27 cellular contexts compared by ENCODE assay signal in the genomic region with DNA sequence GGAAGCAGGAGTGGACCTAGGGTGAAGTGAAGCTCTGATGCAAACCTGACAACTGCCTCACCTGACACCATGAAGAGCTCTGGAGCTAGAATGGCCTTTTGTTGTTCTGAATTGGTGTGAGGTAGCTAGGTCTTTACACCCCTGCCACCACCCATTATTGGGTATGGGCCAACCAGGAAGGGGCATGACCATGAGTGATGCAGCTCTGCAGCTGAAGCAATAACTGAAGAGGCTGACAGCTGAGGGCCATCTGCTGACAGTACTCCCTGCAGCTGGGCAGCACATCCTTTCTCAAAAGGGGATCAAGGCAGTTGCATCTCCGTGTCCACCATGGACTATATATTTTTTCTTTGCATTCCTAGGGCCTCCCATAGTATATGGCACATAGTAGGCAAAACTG.
DNase-seq lines count a peak whose midpoint lies in the region; ATAC-seq and TF ChIP-seq lines count a peak whose summit lies in the region.
"Had no signal": no experiment of that assay in that cellular context is flagged by ENCODE, and none has a peak within 500 bp of the region (broad histone marks: within the 10 kb centered on the region; RNA-seq: fewer than 3 reads in every experiment).

No MANE protein-coding gene starts in this region.

- no peaks in the 10 kb centered on the region for H3K9me3 ChIP-seq in prostate gland
- H3K9me3 ChIP-seq: adrenal gland, heart right ventricle, upper lobe of right lung had no signal

- no peak for TF ChIP-seq POLR2A in prostate gland (IDR thresholded peaks at IDR 0.05)

- H3K36me3 Mint-ChIP-seq in WTC11: no peaks in the 10 kb centered on the region
- H3K36me3 Mint-ChIP-seq: CD8-positive, alpha-beta T cell; naive thymus-derived CD4-positive, alpha-beta T cell had no signal

- no peak overlapping the region for H3K4me3 ChIP-seq in prostate gland
- H3K4me3 ChIP-seq: adrenal gland, heart right ventricle, upper lobe of right lung had no signal

- TF ChIP-seq CTCF in WTC11 (IDR thresholded peaks at IDR 0.05) (no peak), prostate gland (IDR thresholded peaks at IDR 0.05) (no peak)

- CTCF ChIA-PET in WTC11 (lab: Charles Lee): no interaction called here

- H3K27ac Mint-ChIP-seq in WTC11: no peak overlapping the region
- H3K27ac Mint-ChIP-seq: activated CD8-positive, alpha-beta T cell treated with anti-CD3 and anti-CD28 coated beads for 36 hours; CD8-positive, alpha-beta T cell; naive thymus-derived CD4-positive, alpha-beta T cell had no signal

- H3K27me3 Mint-ChIP-seq in WTC11 (ENCODE audit: low read depth): no peaks in the 10 kb centered on the region
- H3K27me3 Mint-ChIP-seq: activated CD8-positive, alpha-beta T cell treated with anti-CD3 and anti-CD28 coated beads for 36 hours; naive thymus-derived CD4-positive, alpha-beta T cell had no signal

- H3K27ac ChIP-seq in prostate gland: no peak overlapping the region
- H3K27ac ChIP-seq: adrenal gland, brain microvascular endothelial cell, heart right ventricle, KMS-11, upper lobe of right lung had no signal

- no peaks in the 10 kb centered on the region for H3K4me1 Mint-ChIP-seq in WTC11
- H3K4me1 Mint-ChIP-seq: naive thymus-derived CD4-positive, alpha-beta T cell had no signal

- intact Hi-C loops in prostate gland (cut with DNase I): no loop called here

- POLR2A ChIA-PET in WTC11 (lab: Charles Lee): no interaction called here

- no peaks in the 10 kb centered on the region for H3K27me3 ChIP-seq in prostate gland (replicated peaks; ENCODE audit: insufficient read depth)
- H3K27me3 ChIP-seq: adrenal gland, brain microvascular endothelial cell, heart right ventricle, upper lobe of right lung had no signal

- H3K36me3 ChIP-seq in prostate gland: no peaks in the 10 kb centered on the region
- H3K36me3 ChIP-seq: adrenal gland, brain microvascular endothelial cell, heart right ventricle, upper lobe of right lung had no signal

- no peaks in the 10 kb centered on the region for H3K9me3 Mint-ChIP-seq in WTC11
- H3K9me3 Mint-ChIP-seq: activated CD8-positive, alpha-beta T cell treated with anti-CD3 and anti-CD28 coated beads for 36 hours; CD8-positive, alpha-beta T cell had no signal

- no peak overlapping the region for H3K4me3 Mint-ChIP-seq in WTC11
- H3K4me3 Mint-ChIP-seq: activated CD8-positive, alpha-beta T cell treated with anti-CD3 and anti-CD28 coated beads for 36 hours; CD8-positive, alpha-beta T cell; naive thymus-derived CD4-positive, alpha-beta T cell had no signal

- no peaks in the 10 kb centered on the region for H3K4me1 ChIP-seq in prostate gland (replicated peaks)
- H3K4me1 ChIP-seq: adrenal gland, upper lobe of right lung had no signal

- ATAC-seq in WTC11: no peak
- ATAC-seq in GM18498 (IDR thresholded peaks at IDR 0.05; ENCODE audit: unreplicated experiment): no peak
- ATAC-seq: activated CD8-positive, alpha-beta T cell treated with anti-CD3 and anti-CD28 coated beads for 36 hours; CD8-positive, alpha-beta T cell; heart right ventricle; naive thymus-derived CD4-positive, alpha-beta T cell; upper lobe of right lung had no signal

- 78% methylated on average over 1 of the region's 1 CpG for WGBS in prostate gland

- peak; percentile 16 for DNase-seq in NCI-H1436 (lab: John Stamatoyannopoulos, UW)
- DNase-seq in NCI-H1436 treated with DMSO at 0.1 percent for 48 hours (lab: John Stamatoyannopoulos, UW): no peak
- DNase-seq in NCI-H2029 treated with DMSO at 0.1 percent for 48 hours (lab: John Stamatoyannopoulos, UW): peak; percentile 87
- DNase-seq in SHP77 (lab: John Stamatoyannopoulos, UW): peak; percentile 86 to 87
- DNase-seq in myocyte (ENCODE audit: low read depth): peak; percentile 73
- DNase-seq in WTC11 (ENCODE audit: low spot score): no peak
- no peak for DNase-seq in prostate gland (ENCODE audit: low spot score)
- DNase-seq: 8988T; activated CD4-positive, CD25-positive, alpha-beta regulatory T cell; activated CD8-positive, alpha-beta T cell treated with anti-CD3 and anti-CD28 coated beads for 36 hours; activated T-cell treated with anti-CD3 and anti-CD28 coated beads, Interleukin-2, amount 50 U/mL, for 1 hour; brain microvascular endothelial cell; CD8-positive, alpha-beta T cell; DND-41; effector CD8-positive, alpha-beta T cell; GOT3; heart right ventricle; mesendoderm; naive thymus-derived CD4-positive, alpha-beta T cell; NCI-H524 treated with DMSO at 0.1 percent for 48 hours; nucleus accumbens; small intestine; stimulated activated CD4-positive, alpha-beta T cell treated with anti-CD3 and anti-CD28 coated beads, Interleukin-1b, Interleukin-23, amount 100 ng/mL, for 48 hours; upper lobe of right lung had no signal

TF ChIP-seq in WTC11, 78 proteins besides CTCF, POLR2A, EP300 and RAD21:
- TF ChIP-seq FOXK1 (CRISPR knock-in tag; IDR thresholded peaks at IDR 0.05): no peak
- TF ChIP-seq, protein P1, sequence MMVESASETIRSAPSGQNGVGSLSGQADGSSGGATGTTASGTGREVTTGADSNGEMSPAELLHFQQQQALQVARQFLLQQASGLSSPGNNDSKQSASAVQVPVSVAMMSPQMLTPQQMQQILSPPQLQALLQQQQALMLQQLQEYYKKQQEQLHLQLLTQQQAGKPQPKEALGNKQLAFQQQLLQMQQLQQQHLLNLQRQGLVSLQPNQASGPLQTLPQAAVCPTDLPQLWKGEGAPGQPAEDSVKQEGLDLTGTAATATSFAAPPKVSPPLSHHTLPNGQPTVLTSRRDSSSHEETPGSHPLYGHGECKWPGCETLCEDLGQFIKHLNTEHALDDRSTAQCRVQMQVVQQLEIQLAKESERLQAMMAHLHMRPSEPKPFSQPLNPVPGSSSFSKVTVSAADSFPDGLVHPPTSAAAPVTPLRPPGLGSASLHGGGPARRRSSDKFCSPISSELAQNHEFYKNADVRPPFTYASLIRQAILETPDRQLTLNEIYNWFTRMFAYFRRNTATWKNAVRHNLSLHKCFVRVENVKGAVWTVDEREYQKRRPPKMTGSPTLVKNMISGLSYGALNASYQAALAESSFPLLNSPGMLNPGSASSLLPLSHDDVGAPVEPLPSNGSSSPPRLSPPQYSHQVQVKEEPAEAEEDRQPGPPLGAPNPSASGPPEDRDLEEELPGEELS (CRISPR knock-in tag; IDR thresholded peaks at IDR 0.05): no peak
- TF ChIP-seq, protein P2, sequence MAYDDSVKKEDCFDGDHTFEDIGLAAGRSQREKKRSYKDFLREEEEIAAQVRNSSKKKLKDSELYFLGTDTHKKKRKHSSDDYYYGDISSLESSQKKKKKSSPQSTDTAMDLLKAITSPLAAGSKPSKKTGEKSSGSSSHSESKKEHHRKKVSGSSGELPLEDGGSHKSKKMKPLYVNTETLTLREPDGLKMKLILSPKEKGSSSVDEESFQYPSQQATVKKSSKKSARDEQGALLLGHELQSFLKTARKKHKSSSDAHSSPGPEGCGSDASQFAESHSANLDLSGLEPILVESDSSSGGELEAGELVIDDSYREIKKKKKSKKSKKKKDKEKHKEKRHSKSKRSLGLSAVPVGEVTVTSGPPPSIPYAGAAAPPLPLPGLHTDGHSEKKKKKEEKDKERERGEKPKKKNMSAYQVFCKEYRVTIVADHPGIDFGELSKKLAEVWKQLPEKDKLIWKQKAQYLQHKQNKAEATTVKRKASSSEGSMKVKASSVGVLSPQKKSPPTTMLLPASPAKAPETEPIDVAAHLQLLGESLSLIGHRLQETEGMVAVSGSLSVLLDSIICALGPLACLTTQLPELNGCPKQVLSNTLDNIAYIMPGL (CRISPR knock-in tag; IDR thresholded peaks at IDR 0.05): no peak

Comparison
In these comparisons a context has a peak if more than half of its experiments do, and no peak if none do; other contexts are left out.
1. DNase-seq: peak in NCI-H1436 (single experiment), NCI-H2029 treated with DMSO at 0.1 percent for 48 hours (single experiment), SHP77 (2 of 2) and myocyte (single experiment); none in NCI-H1436 treated with DMSO at 0.1 percent for 48 hours (single experiment), WTC11 (single experiment) and prostate gland (single experiment).